Comparison of ENCODE assay signal across 9 cellular contexts in genomic region chr19:23075031-23075733, GRCh38. TPM values are rescaled to one million over a fixed set of nuclear protein-coding genes. Genes with fewer than 3 reads are reported as not detected.
DNase-seq lines count a peak whose midpoint lies in the region; ATAC-seq and TF ChIP-seq lines count a peak whose summit lies in the region.
"Had no signal": no experiment of that assay in that cellular context is flagged by ENCODE, and none has a peak within 500 bp of the region (broad histone marks: within the 10 kb centered on the region; RNA-seq: fewer than 3 reads in every experiment).

No MANE protein-coding gene starts in this region.

- H2BK120ac ChIP-seq in trophoblast cell (ENCODE audit: insufficient read depth, low read length, poor library complexity) = peak overlapping the region; percentile 70

- no peak overlapping the region for H3K23ac ChIP-seq in trophoblast cell (ENCODE audit: low read length)

- H3K9me3 ChIP-seq in heart right ventricle (no peaks in the 10 kb centered on the region), trophoblast cell (ENCODE audit: insufficient read depth, low read depth, low read length) (peaks cover 20% of the 10 kb centered on the region)

- peak overlapping the region; percentile 42 to 83 (median 72) for H3K4me3 ChIP-seq in heart right ventricle
- peak overlapping the region; percentile 88 for H3K4me3 ChIP-seq in trophoblast cell (ENCODE audit: low read depth, low read length)
- H3K4me3 ChIP-seq: GM12878 had no signal

- H3K79me1 ChIP-seq in trophoblast cell (ENCODE audit: low read length) = peaks cover 7% of the 10 kb centered on the region

- H3K27ac Mint-ChIP-seq in activated naive CD8-positive, alpha-beta T cell = no peak overlapping the region

- H3K79me2 ChIP-seq in trophoblast cell (ENCODE audit: control insufficient read depth, insufficient read depth, low read length, poor library complexity) = peaks cover 12% of the 10 kb centered on the region

- peak overlapping the region; percentile 55 for H3K4me2 ChIP-seq in trophoblast cell (ENCODE audit: low read length)

- peaks cover 23% of the 10 kb centered on the region for H3K27me3 Mint-ChIP-seq in activated naive CD8-positive, alpha-beta T cell

- H3K4ac ChIP-seq in trophoblast cell (ENCODE audit: low read depth, low read length) = peak overlapping the region; percentile 88

- H3K18ac ChIP-seq in trophoblast cell (ENCODE audit: low read length) = peak overlapping the region; percentile 83

- WGBS in heart right ventricle, 2 donors = 0% methylated on average over 48 of the region's 48 CpGs
- WGBS in trophoblast cell (ENCODE audit: extremely low coverage, insufficient coverage, insufficient read length) = no CpG with 5 or more reads among the region's 48 CpGs

- peak overlapping the region; percentile 90 for H2BK5ac ChIP-seq in trophoblast cell (ENCODE audit: low read depth, low read length, poor library complexity)

- no peak for TF ChIP-seq CTCF in heart right ventricle (IDR thresholded peaks at IDR 0.05)

- peak overlapping the region; percentile 92 for H4K91ac ChIP-seq in trophoblast cell (ENCODE audit: low read depth, low read length)

- intact Hi-C loops in heart right ventricle (cut with DNase I) = no loop called here

- peak; percentile 21 for DNase-seq in stimulated activated CD4-positive, alpha-beta T cell treated with anti-CD3 and anti-CD28 coated beads, Interleukin-15, amount 100 ng/mL, for 24 hours
- no peak for DNase-seq in stimulated activated CD4-positive, alpha-beta T cell treated with anti-CD3 and anti-CD28 coated beads, Interleukin-4, amount 100 ng/mL, for 4 hours
- DNase-seq in NCI-H146 (lab: John Stamatoyannopoulos, UW) = peak; percentile 99
- DNase-seq in heart right ventricle = peak; percentile 55 to 58
- peak; percentile 60 to 78 for DNase-seq in trophoblast cell
- no peak for DNase-seq in LoVo (ENCODE audit: low spot score)
- no peak for DNase-seq in occipital lobe (lab: John Stamatoyannopoulos, UW)

- no peaks in the 10 kb centered on the region for H3K36me3 ChIP-seq in heart right ventricle
- H3K36me3 ChIP-seq in trophoblast cell (ENCODE audit: control insufficient read depth in 1 of 2, insufficient read depth in 2 of 2, low read length in 2 of 2) = peaks cover 3 to 5% of the 10 kb centered on the region in 2 experiments

- peak; percentile 76 to 90 (median 85) for ATAC-seq in heart right ventricle
- ATAC-seq: GM12878 had no signal

- peak overlapping the region; percentile 59 for H3K4me3 Mint-ChIP-seq in activated naive CD8-positive, alpha-beta T cell

- peak overlapping the region; percentile 89 for H2AFZ ChIP-seq in trophoblast cell (ENCODE audit: insufficient read depth, low read length, poor library complexity)

- peak overlapping the region; percentile 93 for H2AK5ac ChIP-seq in trophoblast cell (ENCODE audit: low read length)

- peak overlapping the region; percentile 91 for H3K14ac ChIP-seq in trophoblast cell (ENCODE audit: low read length)

- H4K12ac ChIP-seq in trophoblast cell (ENCODE audit: low read depth, low read length) = peak overlapping the region; percentile 93

- peak overlapping the region; percentile 91 for H4K8ac ChIP-seq in trophoblast cell (ENCODE audit: low read depth, low read length)

- H3K27ac ChIP-seq in heart right ventricle = peak overlapping the region in 2 of 10 donors; percentile 4 to 28
- peak overlapping the region; percentile 74 for H3K27ac ChIP-seq in trophoblast cell (ENCODE audit: low read depth, low read length)

- peaks cover 0 to 20% (median 13%) of the 10 kb centered on the region in 7 donors for H3K27me3 ChIP-seq in heart right ventricle
- H3K27me3 ChIP-seq in trophoblast cell (ENCODE audit: insufficient read depth, low read length) = no peaks in the 10 kb centered on the region

- peaks cover 7% of the 10 kb centered on the region for H3K4me1 Mint-ChIP-seq in activated naive CD8-positive, alpha-beta T cell (ENCODE audit: low read depth)

- H3K4me1 ChIP-seq in heart right ventricle = peaks cover 0 to 26% (median 16%) of the 10 kb centered on the region in 9 donors
- H3K4me1 ChIP-seq in trophoblast cell (ENCODE audit: control insufficient read depth in 1 of 2, insufficient read depth in 2 of 2, low read length in 2 of 2) = peaks cover 0 to 10% of the 10 kb centered on the region in 2 experiments

- H3K9ac ChIP-seq in trophoblast cell (ENCODE audit: low read length) = peak overlapping the region; percentile 91

- peaks cover 7% of the 10 kb centered on the region for H3K36me3 Mint-ChIP-seq in activated naive CD8-positive, alpha-beta T cell

- peaks cover 10% of the 10 kb centered on the region for H3K9me3 Mint-ChIP-seq in activated naive CD8-positive, alpha-beta T cell (ENCODE audit: low read depth)

- H2BK12ac ChIP-seq in trophoblast cell (ENCODE audit: low read length) = no peak overlapping the region

RNA-seq across cellular contexts. Expression of gene ZNF730, which starts 41.6 kb away (rescaled TPM):
- under 1 TPM in 9 of 10 donors, not detected in 1; 0.09 to 0.72 (median 0.28) TPM for total RNA-seq in heart right ventricle
- polyA plus RNA-seq in heart right ventricle = under 1 TPM in 1 of 2 donors, not detected in 1; 0.01 TPM
- 9.0 TPM in 2 replicates for polyA plus RNA-seq in trophoblast cell (2013)
- 21.5 TPM for total RNA-seq in occipital lobe
- total RNA-seq: GM12878 had no signal

Comparison
In these comparisons a context has a peak if more than half of its experiments do, and no peak if none do; other contexts are left out.
1. DNase-seq: peak in stimulated activated CD4-positive, alpha-beta T cell treated with anti-CD3 and anti-CD28 coated beads, Interleukin-15, amount 100 ng/mL, for 24 hours (single experiment), NCI-H146 (single experiment), heart right ventricle (2 of 2) and trophoblast cell (2 of 2); none in stimulated activated CD4-positive, alpha-beta T cell treated with anti-CD3 and anti-CD28 coated beads, Interleukin-4, amount 100 ng/mL, for 4 hours (0 of 2), LoVo (single experiment) and occipital lobe (single experiment).
2. RNA of gene ZNF730, which starts 41.6 kb away (total RNA-seq): 21.5 TPM in occipital lobe (single experiment); 0.09 to 0.72 TPM in heart right ventricle; every median in the first group is over 10 times any median in the second.